8 cellular contexts compared by ENCODE assay signal in genomic region chr4:15778742-15779231, GRCh38. TPM values are rescaled to one million over a fixed set of nuclear protein-coding genes. Genes with fewer than 3 reads are reported as not detected.
A peak's percentile ranks its signal among the peaks of the same experiment; 100 is the strongest.
DNase-seq lines count a peak whose midpoint lies in the region; ATAC-seq, FAIRE-seq and TF ChIP-seq lines count a peak whose summit lies in the region.

No MANE protein-coding gene starts in this region.

- H3K4me1 ChIP-seq in GM23248 (ENCODE audit: insufficient read depth), result 0 out of 2 replicates have a peak, but pooled peaks cover 4% of the 10 kb centered on the region
- peaks cover 72% of the 10 kb centered on the region for H3K4me1 ChIP-seq in Loucy (ENCODE audit: insufficient read depth, low read length, poor library complexity, severe bottlenecking)

- H3K9me3 ChIP-seq in GM23248 (ENCODE audit: low read depth) (no peaks in the 10 kb centered on the region), Loucy (ENCODE audit: insufficient read depth, low read depth, low read length) (no peaks in the 10 kb centered on the region)

- peaks cover 37% of the 10 kb centered on the region for H3K27me3 ChIP-seq in GM23248 (replicated peaks; ENCODE audit: insufficient read depth)
- no peaks in the 10 kb centered on the region for H3K27me3 ChIP-seq in Loucy (ENCODE audit: insufficient read depth, low read length, poor library complexity, severe bottlenecking)

- H3K79me2 ChIP-seq in GM23248 (ENCODE audit: insufficient read depth) (no peaks in the 10 kb centered on the region), Loucy (ENCODE audit: insufficient read depth, low read length) (peaks cover 66% of the 10 kb centered on the region)

- WGBS in GM23248 (ENCODE audit: low coverage in 1 of 2, low lambda C conversion rate in 2 of 2, missing lambda C conversion rate in 2 of 2), 2 experiments, result 3% methylated on average over 27 to 37 of the region's 41 CpGs

- H3K4me2 ChIP-seq in GM23248 (ENCODE audit: unreplicated experiment) (peak overlapping the region; percentile 85), Loucy (ENCODE audit: low read depth, low read length, poor library complexity, severe bottlenecking) (peak overlapping the region; percentile 93)

- H3K9me2 ChIP-seq in GM23248 (ENCODE audit: insufficient read depth) (no peaks in the 10 kb centered on the region), Loucy (replicated peaks; ENCODE audit: low read depth, low read length) (no peaks in the 10 kb centered on the region)

- H2AFZ ChIP-seq in GM23248 (peak overlapping the region; percentile 74), Loucy (ENCODE audit: low read length) (peak overlapping the region; percentile 15; the same call in 1 of the 2 replicates)

- no peak for TF ChIP-seq POLR2A in GM12892 (IDR thresholded peaks at IDR 0.05; ENCODE audit: low read depth, low read length)

- DNase-seq in GM12892 (ENCODE audit: insufficient read length) (peak; percentile 36), GM23248 (peak; percentile 32), germinal center (ENCODE audit: low spot score) (peak; percentile 63), omental fat pad (ENCODE audit: low spot score) (no peak), foreskin melanocyte (no peak), NCI-H82 (lab: John Stamatoyannopoulos, UW) (no peak)
- peak; percentile 62 to 68 for DNase-seq in activated T-cell treated with anti-CD3 and anti-CD28 coated beads, Interleukin-2, amount 50 U/mL, for 48 hours

- H3K36me3 ChIP-seq in GM23248 (ENCODE audit: low read depth) (no peaks in the 10 kb centered on the region), Loucy (ENCODE audit: insufficient read depth, low read length) (no peaks in the 10 kb centered on the region)

- H4K20me1 ChIP-seq in GM23248 (ENCODE audit: insufficient read depth) (no peaks in the 10 kb centered on the region), Loucy (ENCODE audit: insufficient read depth, low read length, poor library complexity, severe bottlenecking) (no peaks in the 10 kb centered on the region)

- H3K4me3 ChIP-seq in GM23248 (peak overlapping the region; percentile 58), Loucy (ENCODE audit: low read length, poor library complexity, severe bottlenecking) (peak overlapping the region; percentile 89)

- in situ Hi-C loops in GM23248 (cut with MboI), result no loop called here

- H3K9ac ChIP-seq in GM23248 (no peak overlapping the region), Loucy (ENCODE audit: low read depth, low read length, poor library complexity, severe bottlenecking) (peak overlapping the region; percentile 87)

- FAIRE-seq in GM12892 (lab: Jason Lieb, UNC), result peak; percentile 95

- H3F3A ChIP-seq in GM23248 (ENCODE audit: insufficient read depth) (no peaks in the 10 kb centered on the region), Loucy (ENCODE audit: low read depth) (peaks cover 7% of the 10 kb centered on the region; the same call in 1 of the 2 replicates)

- ATAC-seq in omental fat pad (ENCODE audit: low FRiP score), result peak; percentile 47

- TF ChIP-seq CTCF in Loucy (conservative IDR thresholded peaks at IDR 0.05; ENCODE audit: low read length) (no peak; the same call in 1 of the 2 replicates), omental fat pad (IDR thresholded peaks at IDR 0.05) (no peak)

- no peak overlapping the region for H3K27ac ChIP-seq in GM23248

RNA-seq across cellular contexts. Expression of gene CD38, which starts 0.7 kb away (rescaled TPM):
- 9.4 TPM for polyA plus RNA-seq in GM12892 (2012; ENCODE audit: missing spikeins)
- total RNA-seq in GM23248 (2014; rRNA removed; shearing (Covaris generic)), result not detected in 2 replicates
- not detected in 2 replicates for polyA plus RNA-seq in GM23248 (2016; fragmentation: Nextera tagmentation; extraction: Ambion mirVana)
- 10 to 100 TPM in 1 of 4 donors, 1 to 10 TPM in 3; 7.3 to 13.9 (median 9.2) TPM for total RNA-seq in omental fat pad

Comparison
In these comparisons a context has a peak if more than half of its experiments do, and no peak if none do; other contexts are left out.
1. DNase-seq: peak in GM12892 (single experiment), GM23248 (single experiment), activated T-cell treated with anti-CD3 and anti-CD28 coated beads, Interleukin-2, amount 50 U/mL, for 48 hours (2 of 2) and germinal center (single experiment); none in omental fat pad (single experiment), foreskin melanocyte (single experiment) and NCI-H82 (single experiment).